Comparison of ENCODE assay signal across 15 cellular contexts in genomic region chr4:81084624-81085023, GRCh38. TPM values are rescaled to one million over a fixed set of nuclear protein-coding genes. Genes with fewer than 3 reads are reported as not detected.
DNase-seq lines count a peak whose midpoint lies in the region; ATAC-seq, FAIRE-seq and TF ChIP-seq lines count a peak whose summit lies in the region.
"Had no signal": no experiment of that assay in that cellular context is flagged by ENCODE, and none has a peak within 500 bp of the region (broad histone marks: within the 10 kb centered on the region; RNA-seq: fewer than 3 reads in every experiment).

No MANE protein-coding gene starts in this region.

- no peak overlapping the region for H2BK120ac ChIP-seq in IMR-90 (ENCODE audit: low read depth, low read length)

- H3K79me2 ChIP-seq in fibroblast of lung (ENCODE audit: control insufficient read depth, insufficient read depth, low read length), result no peaks in the 10 kb centered on the region

- no peaks in the 10 kb centered on the region for H3K4me1 Mint-ChIP-seq in activated CD4-positive, alpha-beta memory T cell treated with anti-CD3 and anti-CD28 coated beads, Interleukin-2, amount 10 ng/mL, durations not matched to agents 7 days and 5 days
- H3K4me1 Mint-ChIP-seq in T-helper 2 cell treated with Interferon-gamma antibody and Interleukin-4, amounts not matched to agents 5 μg/mL and 100 μg/mL, for 36 hours (ENCODE audit: low read depth), result no peaks in the 10 kb centered on the region
- H3K4me1 Mint-ChIP-seq: CD8-positive, alpha-beta memory T cell had no signal

- H3K9me3 Mint-ChIP-seq in activated CD4-positive, alpha-beta memory T cell treated with anti-CD3 and anti-CD28 coated beads, Interleukin-2, amount 10 ng/mL, durations not matched to agents 7 days and 5 days, result peaks cover 2% of the 10 kb centered on the region
- H3K9me3 Mint-ChIP-seq in T-helper 2 cell treated with Interferon-gamma antibody and Interleukin-4, amounts not matched to agents 5 μg/mL and 100 μg/mL, for 36 hours, result no peaks in the 10 kb centered on the region

- H4K8ac ChIP-seq in IMR-90 (ENCODE audit: low read depth in 2 of 2, low read length in 2 of 2), result 0 out of 4 replicates have a peak overlapping the region, but pooled peaks of 1 of the 2 experiments have one; percentile 12

- H4K20me1 ChIP-seq in IMR-90 (ENCODE audit: insufficient read depth, low read length), result no peaks in the 10 kb centered on the region
- H4K20me1 ChIP-seq in fibroblast of lung (ENCODE audit: control insufficient read depth, extremely low read depth, insufficient read depth, low read length), result no peaks in the 10 kb centered on the region
- H4K20me1 ChIP-seq: BLaER1 had no signal

- H3K27ac Mint-ChIP-seq in activated CD4-positive, alpha-beta memory T cell treated with anti-CD3 and anti-CD28 coated beads, Interleukin-2, amount 10 ng/mL, durations not matched to agents 7 days and 5 days, result no peak overlapping the region
- no peak overlapping the region for H3K27ac Mint-ChIP-seq in T-helper 2 cell treated with Interferon-gamma antibody and Interleukin-4, amounts not matched to agents 5 μg/mL and 100 μg/mL, for 36 hours
- H3K27ac Mint-ChIP-seq: CD8-positive, alpha-beta memory T cell had no signal

- H2BK15ac ChIP-seq in IMR-90 (ENCODE audit: low read depth, low read length), result no peak overlapping the region

- intact Hi-C loops in IMR-90 (cut with micrococcal nuclease), result no loop called here

- no peak overlapping the region for H2AK9ac ChIP-seq in IMR-90 (replicated peaks; ENCODE audit: low read depth, low read length, poor library complexity)

- H3K9me3 ChIP-seq in IMR-90 (ENCODE audit: control insufficient read depth, insufficient read depth, low read length), result no peaks in the 10 kb centered on the region
- H3K9me3 ChIP-seq in fibroblast of lung (ENCODE audit: control insufficient read depth, insufficient read depth, low read depth, low read length), result no peaks in the 10 kb centered on the region

- no peak overlapping the region for H4K5ac ChIP-seq in IMR-90 (ENCODE audit: low read depth, low read length)

- dilution Hi-C loops in IMR-90 (cut with HindIII; ENCODE audit: low sequenced_read_pairs, unreplicated experiment), result no loop called here

- in situ Hi-C loops in IMR-90 (cut with MboI; ENCODE audit: low sequenced_read_pairs), result no loop called here

- H3K23ac ChIP-seq in IMR-90 (ENCODE audit: low read depth, low read length), result no peak overlapping the region

- H3K79me1 ChIP-seq in IMR-90 (ENCODE audit: low read depth in 1 of 2, low read length in 2 of 2), result no peaks in the 10 kb centered on the region

- peak; percentile 82 for ATAC-seq in IMR-90 (ENCODE audit: low read depth)
- ATAC-seq: K562 had no signal

- no peak overlapping the region for H2BK5ac ChIP-seq in IMR-90 (ENCODE audit: low read depth, low read length, poor library complexity, severe bottlenecking)

- no peak overlapping the region for H3K14ac ChIP-seq in IMR-90 (replicated peaks; ENCODE audit: low read depth, low read length)

- FAIRE-seq in RCC 7860 (lab: Jason Lieb, UNC), result no peak
- FAIRE-seq: D721Med, GM12892, K562 had no signal

- H2AFZ ChIP-seq in IMR-90 (replicated peaks; ENCODE audit: low read length, poor library complexity) (no peak overlapping the region), fibroblast of lung (ENCODE audit: low read length) (peak overlapping the region; percentile 6)

- H3K27ac ChIP-seq in IMR-90 (ENCODE audit: insufficient read depth, low read length) (no peak overlapping the region), fibroblast of lung (ENCODE audit: insufficient read depth, low read length) (no peak overlapping the region)
- H3K27ac ChIP-seq: BLaER1 had no signal

- no peak overlapping the region for H3K4me3 Mint-ChIP-seq in activated CD4-positive, alpha-beta memory T cell treated with anti-CD3 and anti-CD28 coated beads, Interleukin-2, amount 10 ng/mL, durations not matched to agents 7 days and 5 days
- no peak overlapping the region for H3K4me3 Mint-ChIP-seq in T-helper 2 cell treated with Interferon-gamma antibody and Interleukin-4, amounts not matched to agents 5 μg/mL and 100 μg/mL, for 36 hours
- H3K4me3 Mint-ChIP-seq: CD8-positive, alpha-beta memory T cell had no signal

- no peak overlapping the region for H3K18ac ChIP-seq in IMR-90 (ENCODE audit: low read depth, low read length)

- H3K27me3 Mint-ChIP-seq in activated CD4-positive, alpha-beta memory T cell treated with anti-CD3 and anti-CD28 coated beads, Interleukin-2, amount 10 ng/mL, durations not matched to agents 7 days and 5 days, result no peaks in the 10 kb centered on the region
- H3K27me3 Mint-ChIP-seq in T-helper 2 cell treated with Interferon-gamma antibody and Interleukin-4, amounts not matched to agents 5 μg/mL and 100 μg/mL, for 36 hours (ENCODE audit: low read depth), result no peaks in the 10 kb centered on the region

- CTCF ChIA-PET in IMR-90 (lab: Yijun Ruan, JAX), result interaction anchor here (1.3 to 1.5 kb wide), 2 partner anchors 14 to 267 kb away, joined by 4 to 6 read pairs; no protein-coding TSS in a partner anchor
- CTCF ChIA-PET in activated CD4-positive, alpha-beta memory T cell treated with anti-CD3 and anti-CD28 coated beads, Interleukin-2, amount 10 ng/mL, durations not matched to agents 7 days and 5 days (lab: Charles Lee), result interaction anchor here (1.2 kb wide), 1 partner anchor 15 kb away, joined by 5 read pairs; no protein-coding TSS in a partner anchor

- H3K9me1 ChIP-seq in IMR-90 (ENCODE audit: insufficient read depth, low read length), result no peaks in the 10 kb centered on the region

- H3K4me1 ChIP-seq in IMR-90 (ENCODE audit: control insufficient read depth, insufficient read depth, low read length), result peaks cover 2% of the 10 kb centered on the region; the same call in 1 of the 2 replicates
- H3K4me1 ChIP-seq in fibroblast of lung (ENCODE audit: control insufficient read depth, extremely low read depth, insufficient read depth, low read length), result no peaks in the 10 kb centered on the region

- no peak overlapping the region for H2AK5ac ChIP-seq in IMR-90 (ENCODE audit: low read depth, low read length)

- H2BK20ac ChIP-seq in IMR-90 (ENCODE audit: low read depth, low read length), result 0 out of 2 replicates have a peak overlapping the region, but pooled peaks have one; percentile 8

- H3K27me3 ChIP-seq in IMR-90 (ENCODE audit: control insufficient read depth, insufficient read depth, low read length), result no peaks in the 10 kb centered on the region
- no peaks in the 10 kb centered on the region for H3K27me3 ChIP-seq in fibroblast of lung (ENCODE audit: control insufficient read depth, insufficient read depth, low read length)
- H3K27me3 ChIP-seq: BLaER1 had no signal

- no peaks in the 10 kb centered on the region for H3K36me3 Mint-ChIP-seq in activated CD4-positive, alpha-beta memory T cell treated with anti-CD3 and anti-CD28 coated beads, Interleukin-2, amount 10 ng/mL, durations not matched to agents 7 days and 5 days (ENCODE audit: low read depth)
- no peaks in the 10 kb centered on the region for H3K36me3 Mint-ChIP-seq in T-helper 2 cell treated with Interferon-gamma antibody and Interleukin-4, amounts not matched to agents 5 μg/mL and 100 μg/mL, for 36 hours (ENCODE audit: low read depth)
- H3K36me3 Mint-ChIP-seq: CD8-positive, alpha-beta memory T cell had no signal

- no peak for TF ChIP-seq POLR2A in IMR-90 (IDR thresholded peaks at IDR 0.05; ENCODE audit: low read depth, low read length)

- H3K4ac ChIP-seq in IMR-90 (ENCODE audit: low read depth, low read length), result no peak overlapping the region

- no peak overlapping the region for H3K4me2 ChIP-seq in IMR-90 (ENCODE audit: low read depth, low read length)
- H3K4me2 ChIP-seq in fibroblast of lung (ENCODE audit: extremely low read depth, insufficient read depth, low read length), result no peak overlapping the region
- H3K4me2 ChIP-seq: BLaER1 had no signal

- no peaks in the 10 kb centered on the region for H3K36me3 ChIP-seq in IMR-90 (ENCODE audit: control insufficient read depth, insufficient read depth, low read length)
- H3K36me3 ChIP-seq in fibroblast of lung (ENCODE audit: control insufficient read depth, insufficient read depth, low read length), result no peaks in the 10 kb centered on the region
- H3K36me3 ChIP-seq: BLaER1 had no signal

- no peak overlapping the region for H3K56ac ChIP-seq in IMR-90 (ENCODE audit: extremely low read depth, insufficient read depth, low read length)

- DNase-seq in AG08396 (ENCODE audit: low spot score), result peak; percentile 8
- DNase-seq in IMR-90, result peak; percentile 42
- DNase-seq in fibroblast of lung (ENCODE audit: low read depth in 2 of 2), result peak in 1 of 2 donors; percentile 74
- DNase-seq in myocyte (ENCODE audit: low read depth), result peak; percentile 13
- DNase-seq in activated CD4-positive, alpha-beta memory T cell treated with anti-CD3 and anti-CD28 coated beads, Interleukin-2, amount 10 ng/mL, durations not matched to agents 7 days and 5 days, result no peak
- DNase-seq in T-helper 2 cell treated with Interferon-gamma antibody and Interleukin-4, amounts not matched to agents 5 μg/mL and 100 μg/mL, for 36 hours (ENCODE audit: low spot score), result no peak
- DNase-seq in RCC 7860 (ENCODE audit: low spot score), result no peak
- DNase-seq: CD8-positive, alpha-beta memory T cell; GF-D8; GOT3; NCI-H1930 had no signal

- TF ChIP-seq CTCF in IMR-90 (conservative IDR thresholded peaks at IDR 0.05; ENCODE audit: low read depth, low read length) (no peak), fibroblast of lung (conservative IDR thresholded peaks at IDR 0.05 in 1 of 2, IDR thresholded peaks at IDR 0.05 in 1 of 2; ENCODE audit: low read depth in 1 of 2, low read length in 2 of 2) (no peak)

- H4K91ac ChIP-seq in IMR-90 (ENCODE audit: insufficient read depth, low read depth, low read length), result no peak overlapping the region

- POLR2A ChIA-PET in IMR-90 (lab: Charles Lee; ENCODE audit: unreplicated experiment), result no interaction called here
- POLR2A ChIA-PET in activated CD4-positive, alpha-beta memory T cell treated with anti-CD3 and anti-CD28 coated beads, Interleukin-2, amount 10 ng/mL, durations not matched to agents 7 days and 5 days (lab: Charles Lee), result no interaction called here

- no CpG with 5 or more reads among the region's 3 CpGs for WGBS in IMR-90 (ENCODE audit: extremely low coverage in 2 of 2, insufficient read length in 1 of 2), 2 experiments

- no peak for TF ChIP-seq RAD21 in IMR-90 (IDR thresholded peaks at IDR 0.05; ENCODE audit: low read length)

- no TSS peak for BruUV-seq in IMR-90 (replicated peaks; lab: Mats Ljungman, UMichigan)

- H3K4me3 ChIP-seq in IMR-90 (ENCODE audit: insufficient read depth, low read depth, low read length) (no peak overlapping the region), fibroblast of lung (replicated peaks in 1 of 4; ENCODE audit: control extremely low read depth in 1 of 4, insufficient read depth in 1 of 4, low read depth in 3 of 4, low read length in 4 of 4) (no peak overlapping the region)
- H3K4me3 ChIP-seq: BLaER1, K562 had no signal

- H3K9ac ChIP-seq in IMR-90 (ENCODE audit: low read depth, low read length) (no peak overlapping the region), fibroblast of lung (ENCODE audit: insufficient read depth, low read length) (no peak overlapping the region)
- H3K9ac ChIP-seq: BLaER1 had no signal

RNA-seq across cellular contexts. Expression of gene BMP3, which starts 54.1 kb away (rescaled TPM):
- total RNA-seq in IMR-90 (2012; rRNA removed) (under 0.01 TPM in 2 replicates), fibroblast of lung (0.17 TPM in 1 of 2 replicates, not detected in the other), myocyte (0.05 and 0.08 TPM in 2 replicates)
- polyA plus RNA-seq in IMR-90 (2012; rRNA removed) (0.04 and 0.10 TPM in 2 replicates), fibroblast of lung (0.05 and 0.06 TPM in 2 replicates)
- 0.01 TPM in 1 of 2 replicates, not detected in the other for polyA plus RNA-seq in IMR-90 (2012; cell fraction: cytosol; rRNA removed)
- polyA plus RNA-seq in IMR-90 (2012; cell fraction: nucleus; rRNA removed; ENCODE audit: low replicate concordance), result 0.08 and 0.72 TPM in 2 replicates
- 0.02 and 0.06 TPM in 2 replicates for polyA plus RNA-seq in fibroblast of lung (2012)
- not detected in 2 replicates for polyA minus RNA-seq in fibroblast of lung (ENCODE audit: low replicate concordance)
- 0.01 TPM for polyA plus RNA-seq in myocyte (2012)
- total RNA-seq in activated CD4-positive, alpha-beta memory T cell treated with anti-CD3 and anti-CD28 coated beads, Interleukin-2, amount 10 ng/mL, durations not matched to agents 7 days and 5 days, result not detected
- total RNA-seq: CD8-positive, alpha-beta memory T cell; K562 had no signal
- polyA plus RNA-seq: CD8-positive, alpha-beta memory T cell had no signal

Comparison
In these comparisons a context has a peak if more than half of its experiments do, and no peak if none do; other contexts are left out.
1. DNase-seq: peak in AG08396 (single experiment), IMR-90 (single experiment) and myocyte (single experiment); none in activated CD4-positive, alpha-beta memory T cell treated with anti-CD3 and anti-CD28 coated beads, Interleukin-2, amount 10 ng/mL, durations not matched to agents 7 days and 5 days (single experiment), T-helper 2 cell treated with Interferon-gamma antibody and Interleukin-4, amounts not matched to agents 5 μg/mL and 100 μg/mL, for 36 hours (single experiment) and RCC 7860 (single experiment).